ENCODE assay signal across 21 cellular contexts in the genomic region with DNA sequence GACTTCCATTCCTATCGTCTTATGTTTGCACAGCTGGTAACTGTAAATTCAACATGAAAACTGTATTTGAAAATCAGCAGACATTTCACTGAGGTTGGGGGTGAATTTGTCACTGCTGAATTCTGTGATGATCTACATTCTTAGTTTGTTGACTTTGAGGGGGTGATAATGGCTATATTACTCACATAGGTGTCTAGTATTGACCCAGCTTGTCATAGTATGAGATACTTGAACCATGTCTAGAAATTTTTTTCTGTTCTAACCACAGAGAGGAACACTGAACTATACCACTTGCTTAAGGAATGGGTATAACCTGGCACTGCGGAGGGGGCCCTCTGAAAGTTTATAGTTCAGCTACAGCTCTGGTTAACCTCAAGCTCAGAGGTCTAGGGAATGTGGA.
A peak's percentile ranks its signal among the peaks of the same experiment; 100 is the strongest.
DNase-seq lines count a peak whose midpoint lies in the region; ATAC-seq, FAIRE-seq and TF ChIP-seq lines count a peak whose summit lies in the region.
"Had no signal": no experiment of that assay in that cellular context is flagged by ENCODE, and none has a peak within 500 bp of the region (broad histone marks: within the 10 kb centered on the region; RNA-seq: fewer than 3 reads in every experiment).

No MANE protein-coding gene starts in this region.

- dilution Hi-C loops in IMR-90 (cut with HindIII; ENCODE audit: low sequenced_read_pairs, unreplicated experiment) = no loop called here

- TF ChIP-seq POLR2A in IMR-90 (IDR thresholded peaks at IDR 0.05; ENCODE audit: low read depth, low read length) (no peak), GM12878 (IDR thresholded peaks at IDR 0.05; ENCODE audit: low read depth, low read length) (no peak)

- H3K4me3 Mint-ChIP-seq in osteocyte (ENCODE audit: unreplicated experiment) = no peak overlapping the region
- H3K4me3 Mint-ChIP-seq in CD8-positive, alpha-beta T cell = no peak overlapping the region
- H3K4me3 Mint-ChIP-seq: naive thymus-derived CD4-positive, alpha-beta T cell had no signal

- peaks cover 32% of the 10 kb centered on the region for H3K4me1 Mint-ChIP-seq in osteocyte (ENCODE audit: unreplicated experiment)
- H3K4me1 Mint-ChIP-seq in CD8-positive, alpha-beta T cell (ENCODE audit: low read depth) = no peaks in the 10 kb centered on the region

- peak overlapping the region; percentile 77 for H2AK5ac ChIP-seq in IMR-90 (ENCODE audit: low read depth, low read length)

- H3K27me3 Mint-ChIP-seq in osteocyte (ENCODE audit: unreplicated experiment) = no peaks in the 10 kb centered on the region
- peaks cover 9% of the 10 kb centered on the region for H3K27me3 Mint-ChIP-seq in CD8-positive, alpha-beta T cell (ENCODE audit: low read depth)

- intact Hi-C loops in IMR-90 (cut with micrococcal nuclease) (no loop called here), GM12878 (cut with micrococcal nuclease; ENCODE audit: unreplicated experiment) (no loop called here)
- intact Hi-C loops in CD8-positive, alpha-beta T cell (cut with DNase I, micrococcal nuclease) = no loop called here

- H4K8ac ChIP-seq in IMR-90 (ENCODE audit: low read depth in 2 of 2, low read length in 2 of 2) = peak overlapping the region; percentile 16 to 74; a peak in 2 of 4 replicates

- FAIRE-seq in GM12878 (lab: Jason Lieb, UNC) = peak; percentile 18

- no TSS peak for BruUV-seq in IMR-90 (replicated peaks; lab: Mats Ljungman, UMichigan)
- BruUV-seq in GM12878 (replicated peaks; lab: Mats Ljungman, UMichigan) = no TSS peak

- H3K4me2 ChIP-seq in IMR-90 (ENCODE audit: low read depth, low read length) (no peak overlapping the region; the same call in 1 of the 2 replicates), GM12878 (ENCODE audit: control insufficient read depth, insufficient read depth) (no peak overlapping the region)
- H3K4me2 ChIP-seq: KMS-11 had no signal

- H3K9me3 ChIP-seq in IMR-90 (ENCODE audit: control insufficient read depth, insufficient read depth, low read length) (no peaks in the 10 kb centered on the region; the same call in 1 of the 2 replicates), GM12878 (replicated peaks; ENCODE audit: control insufficient read depth, insufficient read depth, low read length) (no peaks in the 10 kb centered on the region; the same call in 1 of the 3 replicates)
- no peaks in the 10 kb centered on the region for H3K9me3 ChIP-seq in CD8-positive, alpha-beta T cell (ENCODE audit: low read length)
- H3K9me3 ChIP-seq: colonic mucosa, ovary had no signal

- in situ Hi-C loops in IMR-90 (cut with MboI; ENCODE audit: low sequenced_read_pairs) (no loop called here), GM12878 (cut with MboI) (no loop called here)

- H3K9ac ChIP-seq in IMR-90 (ENCODE audit: low read depth, low read length) (no peak overlapping the region), GM12878 (ENCODE audit: control insufficient read depth, insufficient read depth, low read length) (no peak overlapping the region)
- H3K9ac ChIP-seq: BLaER1 treated with 17β-estradiol and CSF1 and Interleukin-3, amounts not matched to agents 10 nM and 100 nM; KMS-11 had no signal

- peak overlapping the region; percentile 79 for H3K27ac Mint-ChIP-seq in osteocyte (ENCODE audit: unreplicated experiment)
- H3K27ac Mint-ChIP-seq in CD8-positive, alpha-beta T cell = no peak overlapping the region
- H3K27ac Mint-ChIP-seq: activated T-helper 2 cell treated with anti-CD3 and anti-CD28 coated beads, Interferon-gamma antibody, Interleukin-2, Interleukin-4, amounts not matched to agents 10 μg/mL and 5 μg/mL and 100 μg/mL, durations not matched to agents 14 hours and 24 hours and 36 hours; naive thymus-derived CD4-positive, alpha-beta T cell had no signal

- H3K18ac ChIP-seq in IMR-90 (ENCODE audit: low read depth, low read length) = peak overlapping the region; percentile 30; the same call in 1 of the 2 replicates

- POLR2A ChIA-PET in IMR-90 (lab: Charles Lee; ENCODE audit: unreplicated experiment) = no interaction called here
- POLR2A ChIA-PET in GM12878 (lab: Charles Lee) = no interaction called here
- POLR2A ChIA-PET in CD8-positive, alpha-beta T cell (lab: Charles Lee) = no interaction called here

- H3K27me3 ChIP-seq in IMR-90 (ENCODE audit: control insufficient read depth, insufficient read depth, low read length) (no peaks in the 10 kb centered on the region), GM12878 (replicated peaks in 1 of 2; ENCODE audit: control insufficient read depth in 2 of 2, insufficient read depth in 2 of 2, low read length in 1 of 2) (no peaks in the 10 kb centered on the region)
- no peaks in the 10 kb centered on the region for H3K27me3 ChIP-seq in CD8-positive, alpha-beta T cell (ENCODE audit: insufficient read depth, low read length)
- H3K27me3 ChIP-seq: BLaER1 treated with 17β-estradiol and CSF1 and Interleukin-3, amounts not matched to agents 10 nM and 100 nM; colonic mucosa; ovary; right atrium auricular region had no signal

- H2BK5ac ChIP-seq in IMR-90 (ENCODE audit: low read depth, low read length, poor library complexity, severe bottlenecking) = peak overlapping the region; percentile 90

- peak overlapping the region; percentile 39; the same call in 1 of the 2 replicates for H4K91ac ChIP-seq in IMR-90 (ENCODE audit: insufficient read depth, low read depth, low read length)

- SMC1A ChIA-PET in GM12878 (lab: Charles Lee; ENCODE audit: uncharacterized antibody, unreplicated experiment) = interaction anchor here (1.1 kb wide), 1 partner anchor 8 kb away, joined by 3 read pairs; no protein-coding TSS in a partner anchor

- no peaks in the 10 kb centered on the region for H3K79me1 ChIP-seq in IMR-90 (ENCODE audit: low read depth in 1 of 2, low read length in 2 of 2)

- no peak overlapping the region; the same call in 1 of the 2 replicates for H4K5ac ChIP-seq in IMR-90 (ENCODE audit: low read depth, low read length)

- H4K20me1 ChIP-seq in IMR-90 (ENCODE audit: insufficient read depth, low read length) (no peaks in the 10 kb centered on the region), GM12878 (ENCODE audit: control insufficient read depth, insufficient read depth) (no peaks in the 10 kb centered on the region)
- H4K20me1 ChIP-seq: BLaER1 treated with 17β-estradiol and CSF1 and Interleukin-3, amounts not matched to agents 10 nM and 100 nM had no signal

- TF ChIP-seq RAD21 in IMR-90 (IDR thresholded peaks at IDR 0.05; ENCODE audit: low read length) (no peak), GM12878 (IDR thresholded peaks at IDR 0.05; ENCODE audit: insufficient read depth, low read depth, low read length) (no peak)

- no peaks in the 10 kb centered on the region for H3K79me2 ChIP-seq in GM12878 (ENCODE audit: control insufficient read depth, insufficient read depth, low read length)

- peak overlapping the region; percentile 10 for H2AK9ac ChIP-seq in IMR-90 (replicated peaks; ENCODE audit: low read depth, low read length, poor library complexity)

- H3K36me3 ChIP-seq in IMR-90 (ENCODE audit: control insufficient read depth, insufficient read depth, low read length) (no peaks in the 10 kb centered on the region), GM12878 (ENCODE audit: control insufficient read depth in 2 of 2, insufficient read depth in 2 of 2, low read length in 1 of 2) (no peaks in the 10 kb centered on the region)
- H3K36me3 ChIP-seq in CD8-positive, alpha-beta T cell (ENCODE audit: insufficient read depth, low read length) = no peaks in the 10 kb centered on the region
- H3K36me3 ChIP-seq: BLaER1 treated with 17β-estradiol and CSF1 and Interleukin-3, amounts not matched to agents 10 nM and 100 nM; colonic mucosa; ovary; right atrium auricular region had no signal

- CTCF ChIA-PET in IMR-90 (lab: Yijun Ruan, JAX) (no interaction called here), GM12878 (lab: Yijun Ruan, JAX) (no interaction called here)
- CTCF ChIA-PET in CD8-positive, alpha-beta T cell (lab: Charles Lee) = no interaction called here

- no peak overlapping the region for H3K56ac ChIP-seq in IMR-90 (ENCODE audit: extremely low read depth, insufficient read depth, low read length)

- H3K9me1 ChIP-seq in IMR-90 (ENCODE audit: insufficient read depth, low read length) = no peaks in the 10 kb centered on the region

- no peaks in the 10 kb centered on the region for H3K36me3 Mint-ChIP-seq in osteocyte (ENCODE audit: unreplicated experiment)
- H3K36me3 Mint-ChIP-seq in CD8-positive, alpha-beta T cell = no peaks in the 10 kb centered on the region
- H3K36me3 Mint-ChIP-seq: naive thymus-derived CD4-positive, alpha-beta T cell had no signal

- peak overlapping the region; percentile 36; the same call in 1 of the 2 replicates for H2BK120ac ChIP-seq in IMR-90 (ENCODE audit: low read depth, low read length)

- peak overlapping the region; percentile 72 for H2BK15ac ChIP-seq in IMR-90 (ENCODE audit: low read depth, low read length)

- ATAC-seq in IMR-90 (ENCODE audit: low read depth) (no peak), GM12878 (peak; percentile 27; the same call in 2 of the 3 replicates), GM21723 (IDR thresholded peaks at IDR 0.05; ENCODE audit: unreplicated experiment) (no peak)
- no peak for ATAC-seq in CD8-positive, alpha-beta T cell
- ATAC-seq: HCT116; naive thymus-derived CD4-positive, alpha-beta T cell had no signal

- H3K4me3 ChIP-seq in IMR-90 (ENCODE audit: insufficient read depth, low read depth, low read length) (no peak overlapping the region), GM12878 (no peak overlapping the region)
- no peak overlapping the region for H3K4me3 ChIP-seq in CD8-positive, alpha-beta T cell (ENCODE audit: low read depth, low read length)
- H3K4me3 ChIP-seq: BLaER1 treated with 17β-estradiol and CSF1 and Interleukin-3, amounts not matched to agents 10 nM and 100 nM; colonic mucosa; ovary; right atrium auricular region had no signal

- peak overlapping the region; percentile 48; the same call in 1 of the 2 replicates for H3K23ac ChIP-seq in IMR-90 (ENCODE audit: low read depth, low read length)

- RAD21 ChIA-PET in GM12878 (lab: Charles Lee; ENCODE audit: unreplicated experiment) = no interaction called here

- TF ChIP-seq CTCF in IMR-90 (conservative IDR thresholded peaks at IDR 0.05; ENCODE audit: low read depth, low read length) = no peak
- TF ChIP-seq CTCF in GM12878 (IDR thresholded peaks at IDR 0.05 in 2 of 3, conservative IDR thresholded peaks at IDR 0.05 in 1 of 3; ENCODE audit: control insufficient read depth in 2 of 3, extremely low read depth in 1 of 3, insufficient read depth in 1 of 3, low read depth in 3 of 3, low read length in 3 of 3) = no peak
- no peak for TF ChIP-seq CTCF in osteocyte (IDR thresholded peaks at IDR 0.05)
- no peak for TF ChIP-seq CTCF in CD8-positive, alpha-beta T cell (IDR thresholded peaks at IDR 0.05)

- peaks cover 3% of the 10 kb centered on the region for H3K9me3 Mint-ChIP-seq in osteocyte (ENCODE audit: unreplicated experiment)
- no peaks in the 10 kb centered on the region for H3K9me3 Mint-ChIP-seq in CD8-positive, alpha-beta T cell

- H2BK20ac ChIP-seq in IMR-90 (ENCODE audit: low read depth, low read length) = peak overlapping the region; percentile 29; the same call in 1 of the 2 replicates

- no peak for TF ChIP-seq EP300 in GM12878 (IDR thresholded peaks at IDR 0.05; ENCODE audit: borderline replicate concordance in 1 of 2, control insufficient read depth in 1 of 2, low read depth in 2 of 2, low read length in 2 of 2)

- H3K27ac ChIP-seq in IMR-90 (ENCODE audit: insufficient read depth, low read length) (no peak overlapping the region), GM12878 (ENCODE audit: control insufficient read depth, insufficient read depth) (no peak overlapping the region)
- H3K27ac ChIP-seq in CD8-positive, alpha-beta T cell (ENCODE audit: low read depth, low read length) = no peak overlapping the region
- H3K27ac ChIP-seq: BLaER1 treated with 17β-estradiol and CSF1 and Interleukin-3, amounts not matched to agents 10 nM and 100 nM; colonic mucosa; KMS-11; ovary; right atrium auricular region had no signal

- 40% methylated on average over 1 of the region's 2 CpGs; no CpG with 5 or more reads in 1 of the 2 experiments for WGBS in IMR-90 (ENCODE audit: extremely low coverage in 2 of 2, insufficient read length in 1 of 2), 2 experiments
- 16% methylated on average over 2 of the region's 2 CpGs for WGBS in GM12878 (ENCODE audit: insufficient coverage, insufficient replicate concordance, low lambda C conversion rate, missing lambda C conversion rate)

- H3K4me1 ChIP-seq in IMR-90 (ENCODE audit: control insufficient read depth, insufficient read depth, low read length) (peaks cover 8% of the 10 kb centered on the region; the same call in 1 of the 2 replicates), GM12878 (ENCODE audit: control insufficient read depth, insufficient read depth, low read length) (no peaks in the 10 kb centered on the region)
- no peaks in the 10 kb centered on the region for H3K4me1 ChIP-seq in CD8-positive, alpha-beta T cell (ENCODE audit: insufficient read depth, low read length)
- H3K4me1 ChIP-seq: colonic mucosa had no signal

- DNase-seq in COR-L47 (lab: John Stamatoyannopoulos, UW) = peak; percentile 38
- DNase-seq in IMR-90 = peak; percentile 18
- DNase-seq in GM12878 (ENCODE audit: low read depth, low spot score) = no peak
- DNase-seq in osteocyte (ENCODE audit: extremely low spot score, unreplicated experiment) = no peak
- DNase-seq in CD8-positive, alpha-beta T cell = no peak
- DNase-seq in NCI-H2029 (lab: John Stamatoyannopoulos, UW) = no peak
- no peak for DNase-seq in medulla oblongata (ENCODE audit: extremely low spot score)
- DNase-seq: ACHN; colonic mucosa; mesendoderm; naive thymus-derived CD4-positive, alpha-beta T cell; NCI-H1694; ovary; RPMI8226; stimulated activated CD8-positive, alpha-beta memory T cell treated with anti-CD3 and anti-CD28 coated beads, Interleukin-4, amount 100 ng/mL, for 48 hours had no signal

- H3K4ac ChIP-seq in IMR-90 (ENCODE audit: low read depth, low read length) = peak overlapping the region; percentile 44; the same call in 1 of the 2 replicates

- peak overlapping the region; percentile 54 for H2AFZ ChIP-seq in IMR-90 (replicated peaks; ENCODE audit: low read length, poor library complexity)
- no peak overlapping the region for H2AFZ ChIP-seq in GM12878 (ENCODE audit: control insufficient read depth, low read depth, low read length)

- H3K14ac ChIP-seq in IMR-90 (replicated peaks; ENCODE audit: low read depth, low read length) = peak overlapping the region; percentile 61; the same call in 1 of the 2 replicates

Comparison
In these comparisons a context has a peak if more than half of its experiments do, and no peak if none do; other contexts are left out.
1. DNase-seq: peak in COR-L47 (single experiment) and IMR-90 (single experiment); none in GM12878 (single experiment), osteocyte (single experiment), CD8-positive, alpha-beta T cell (0 of 7), NCI-H2029 (single experiment) and medulla oblongata (single experiment).